ENCODE assay signal across 1 cellular context in genomic region chr7:155725073-155725346, GRCh38.
TF ChIP-seq lines count a peak whose summit lies in the region.

No MANE protein-coding gene starts in this region.

TF ChIP-seq in GM12878, 131 proteins besides CTCF, POLR2A, EP300 and RAD21 (continued from another document):
- no peak for TF ChIP-seq HSF1 (IDR thresholded peaks at IDR 0.05; ENCODE audit: low read depth, low read length)
- TF ChIP-seq MEF2A (IDR thresholded peaks at IDR 0.05; ENCODE audit: insufficient read depth, low read depth, low read length): peak; percentile 66; the same call in 1 of the 2 replicates
- TF ChIP-seq ZNF384 (IDR thresholded peaks at IDR 0.05; ENCODE audit: borderline replicate concordance, low read depth, low read length): peak; percentile 86
- no peak for TF ChIP-seq CUX1 (IDR thresholded peaks at IDR 0.05; ENCODE audit: insufficient replicate concordance, low read depth, low read length)
- TF ChIP-seq ZNF274 (IDR thresholded peaks at IDR 0.05; ENCODE audit: insufficient read depth, insufficient read length): no peak
